14 cellular contexts compared by ENCODE assay signal in the genomic region with DNA sequence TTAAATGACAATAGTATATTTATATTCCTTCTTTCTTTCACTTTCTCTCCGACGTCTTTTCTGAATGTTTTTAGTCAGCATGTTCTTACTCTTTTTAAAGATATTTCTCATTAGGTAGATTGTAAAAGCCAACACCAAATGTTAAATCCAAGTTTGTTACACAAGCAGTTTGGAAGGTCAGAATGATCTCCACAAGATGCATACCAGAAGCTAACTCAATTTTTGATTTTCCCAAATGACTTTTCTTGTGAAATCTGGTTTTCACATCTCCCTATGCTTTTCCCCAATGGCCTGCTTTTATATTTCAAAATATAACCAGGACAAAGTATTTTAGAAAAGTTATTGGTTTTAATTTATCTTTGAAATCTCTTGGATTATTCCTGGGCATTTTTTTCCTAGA. TPM values are rescaled to one million over a fixed set of nuclear protein-coding genes. Genes with fewer than 3 reads are reported as not detected.
DNase-seq lines count a peak whose midpoint lies in the region; ATAC-seq, FAIRE-seq and TF ChIP-seq lines count a peak whose summit lies in the region.
"Had no signal": no experiment of that assay in that cellular context is flagged by ENCODE, and none has a peak within 500 bp of the region (broad histone marks: within the 10 kb centered on the region; RNA-seq: fewer than 3 reads in every experiment).

No MANE protein-coding gene starts in this region.

- H3K36me3 ChIP-seq in adrenal gland (replicated peaks in 1 of 2) (no peaks in the 10 kb centered on the region), left lung (no peaks in the 10 kb centered on the region), subcutaneous abdominal adipose tissue (ENCODE audit: control insufficient read depth in 5 of 5, insufficient read depth in 5 of 5, low read length in 5 of 5) (peaks cover 0 to 2% (median 0%) of the 10 kb centered on the region in 5 donors)
- H3K36me3 ChIP-seq: brain microvascular endothelial cell had no signal

- TF ChIP-seq POLR2A in H54 (IDR thresholded peaks at IDR 0.05; ENCODE audit: low read depth, low read length) = no peak
- no peak for TF ChIP-seq POLR2A in adrenal gland (IDR thresholded peaks at IDR 0.05)

- H3K9me3 ChIP-seq in adrenal gland (replicated peaks in 1 of 3) (no peaks in the 10 kb centered on the region), left lung (peaks cover 0 to 14% of the 10 kb centered on the region in 2 donors), subcutaneous abdominal adipose tissue (ENCODE audit: control insufficient read depth in 5 of 5, low read length in 5 of 5) (no peaks in the 10 kb centered on the region)

- TF ChIP-seq CTCF in adrenal gland (IDR thresholded peaks at IDR 0.05) (no peak), left lung (IDR thresholded peaks at IDR 0.05) (no peak)

- FAIRE-seq in H54 (lab: Jason Lieb, UNC) = peak; percentile 74
- FAIRE-seq: small intestine had no signal

- intact Hi-C loops in adrenal gland (cut with DNase I) (no loop called here), left lung (cut with DNase I) (no loop called here)

- DNase-seq in H54 (ENCODE audit: insufficient read length, low spot score) = no peak
- DNase-seq in adrenal gland = no peak
- DNase-seq in left lung = no peak
- no peak for DNase-seq in superior temporal gyrus (ENCODE audit: extremely low spot score)
- no peak for DNase-seq in NCI-H187 (lab: John Stamatoyannopoulos, UW)
- no peak for DNase-seq in activated CD4-positive, alpha-beta T cell treated with anti-CD3 and anti-CD28 coated beads for 4 hours
- DNase-seq: activated effector memory CD4-positive, alpha-beta T cell treated with Interleukin-2 at 50 U/mL for 16 hours; brain microvascular endothelial cell; NCI-H1694 treated with DMSO at 0.1 percent for 48 hours; NCI-H69; nephron progenitor cell; small intestine had no signal

- 37 to 63% (median 52%) methylated on average over 2 of the region's 2 CpGs for WGBS in adrenal gland, 4 donors

- ATAC-seq in left lung = no peak

- H3K4me3 ChIP-seq in adrenal gland (no peak overlapping the region), left lung (no peak overlapping the region), subcutaneous abdominal adipose tissue (ENCODE audit: low read depth in 1 of 5, low read length in 5 of 5) (no peak overlapping the region)

- peak overlapping the region in 3 of 5 donors; percentile 59 to 76 (median 68) for H3K27ac ChIP-seq in adrenal gland
- H3K27ac ChIP-seq in left lung = peak overlapping the region; percentile 70 to 71
- peak overlapping the region; percentile 86 for H3K27ac ChIP-seq in subcutaneous abdominal adipose tissue (ENCODE audit: low read depth, low read length)
- H3K27ac ChIP-seq: brain microvascular endothelial cell, RWPE1 had no signal

- H3K4me1 ChIP-seq in adrenal gland (replicated peaks in 1 of 2) = peaks cover 16 to 37% of the 10 kb centered on the region in 2 donors
- peaks cover 0 to 17% of the 10 kb centered on the region in 2 donors for H3K4me1 ChIP-seq in left lung
- H3K4me1 ChIP-seq in subcutaneous abdominal adipose tissue (ENCODE audit: control insufficient read depth in 5 of 5, insufficient read depth in 5 of 5, low read length in 5 of 5) = peaks cover 7 to 52% (median 40%) of the 10 kb centered on the region in 5 donors

- H3K27me3 ChIP-seq in adrenal gland (no peaks in the 10 kb centered on the region), left lung (no peaks in the 10 kb centered on the region), subcutaneous abdominal adipose tissue (ENCODE audit: control insufficient read depth in 5 of 5, insufficient read depth in 4 of 5, low read length in 5 of 5) (no peaks in the 10 kb centered on the region)
- H3K27me3 ChIP-seq: brain microvascular endothelial cell had no signal

- peak overlapping the region in 1 of 5 donors; percentile 44 for H3K9ac ChIP-seq in subcutaneous abdominal adipose tissue (ENCODE audit: low read length in 5 of 5)

RNA-seq across cellular contexts. Expression of a gene that starts 49.7 kb away (rescaled TPM):
- 1 to 10 TPM; 2.6 to 9.4 (median 3.9) TPM for total RNA-seq in adrenal gland
- 1 to 10 TPM; 2.6 to 8.7 (median 5.1) TPM for polyA plus RNA-seq in adrenal gland
- 10 to 100 TPM in 1 of 2 donors, 1 to 10 TPM in 1; 5.0 to 12.8 TPM for total RNA-seq in left lung
